Comparison of ENCODE assay signal across 13 cellular contexts in the genomic region with DNA sequence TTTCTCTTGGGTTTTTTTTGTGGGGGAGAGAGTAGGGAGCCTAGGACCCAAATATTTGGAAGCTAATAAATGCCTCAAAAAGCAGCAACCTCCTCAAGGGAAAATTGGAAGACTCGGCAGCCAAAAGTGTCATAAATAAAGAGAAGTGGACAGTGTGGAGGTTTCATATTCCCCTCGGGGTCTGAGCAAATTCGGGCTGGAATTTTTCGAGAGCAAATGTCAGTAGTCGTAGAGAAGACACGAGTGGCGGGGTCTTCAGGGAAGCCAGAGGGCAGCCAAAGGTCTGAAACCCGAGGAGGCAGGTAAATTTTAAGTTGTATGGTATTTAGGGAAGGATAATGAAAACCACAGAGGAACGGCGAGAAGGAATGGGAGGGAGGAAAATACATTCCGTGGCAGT. TPM values are rescaled to one million over a fixed set of nuclear protein-coding genes. Genes with fewer than 3 reads are reported as not detected.
DNase-seq lines count a peak whose midpoint lies in the region; ATAC-seq and TF ChIP-seq lines count a peak whose summit lies in the region.
"Had no signal": no experiment of that assay in that cellular context is flagged by ENCODE, and none has a peak within 500 bp of the region (broad histone marks: within the 10 kb centered on the region; RNA-seq: fewer than 3 reads in every experiment).

No MANE protein-coding gene starts in this region.

- TF ChIP-seq EP300 in gastroesophageal sphincter (IDR thresholded peaks at IDR 0.05): no peak

- H3K27me3 Mint-ChIP-seq in stimulated activated naive CD8-positive, alpha-beta T cell treated with anti-CD3 and anti-CD28 coated beads, Interleukin-15, Interleukin-2, amounts not matched to agents 100 ng/mL and 50 ng/mL, for 24 hours: no peaks in the 10 kb centered on the region
- H3K27me3 Mint-ChIP-seq in activated naive CD8-positive, alpha-beta T cell treated with anti-CD3 and anti-CD28 coated beads, Interleukin-2, amount 50 U/mL, for 24 hours: peaks cover 2% of the 10 kb centered on the region
- H3K27me3 Mint-ChIP-seq in naive thymus-derived CD4-positive, alpha-beta T cell: no peaks in the 10 kb centered on the region

- peaks cover 6 to 41% (median 27%) of the 10 kb centered on the region in 3 experiments for H3K36me3 ChIP-seq in naive thymus-derived CD4-positive, alpha-beta T cell (ENCODE audit: control insufficient read depth in 2 of 3, insufficient read depth in 3 of 3, low read length in 3 of 3)
- no peaks in the 10 kb centered on the region for H3K36me3 ChIP-seq in gastroesophageal sphincter

- H3K4me1 Mint-ChIP-seq in stimulated activated naive CD8-positive, alpha-beta T cell treated with anti-CD3 and anti-CD28 coated beads, Interleukin-15, Interleukin-2, amounts not matched to agents 100 ng/mL and 50 ng/mL, for 24 hours (ENCODE audit: low read depth): peaks cover 100% of the 10 kb centered on the region
- H3K4me1 Mint-ChIP-seq in activated naive CD8-positive, alpha-beta T cell treated with anti-CD3 and anti-CD28 coated beads, Interleukin-2, amount 50 U/mL, for 24 hours: peaks cover 95% of the 10 kb centered on the region
- H3K4me1 Mint-ChIP-seq in naive thymus-derived CD4-positive, alpha-beta T cell: peaks cover 67 to 99% (median 95%) of the 10 kb centered on the region in 7 donors

- intact Hi-C loops in naive thymus-derived CD4-positive, alpha-beta T cell (cut with micrococcal nuclease): loop anchor here (1.0 kb wide), 2 partner anchors 8 to 9 kb away; no protein-coding TSS in a partner anchor

- no peaks in the 10 kb centered on the region for H3K27me3 ChIP-seq in naive thymus-derived CD4-positive, alpha-beta T cell (ENCODE audit: control insufficient read depth in 2 of 2, insufficient read depth in 2 of 2, low read length in 2 of 2)
- peaks cover 72% of the 10 kb centered on the region for H3K27me3 ChIP-seq in gastroesophageal sphincter

- no peaks in the 10 kb centered on the region for H3K9me3 ChIP-seq in naive thymus-derived CD4-positive, alpha-beta T cell (ENCODE audit: control insufficient read depth in 2 of 3, low read length in 3 of 3)
- no peaks in the 10 kb centered on the region for H3K9me3 ChIP-seq in gastroesophageal sphincter

- TF ChIP-seq POLR2A in gastroesophageal sphincter (IDR thresholded peaks at IDR 0.05): no peak

- POLR2A ChIA-PET in naive thymus-derived CD4-positive, alpha-beta T cell (lab: Charles Lee): interaction anchor here (0.6 to 54.4 kb wide), 4 partner anchors 10 to 579 kb away, joined by 3 to 2458 read pairs (median 704); a partner anchor contains a TSS

- WGBS in gastroesophageal sphincter (ENCODE audit: low coverage in 1 of 2), 2 donors: 46 to 53% methylated on average over 9 to 11 of the region's 11 CpGs

- peak overlapping the region; percentile 98 for H3K27ac ChIP-seq in naive thymus-derived CD4-positive, alpha-beta T cell (ENCODE audit: low read depth, low read length)
- H3K27ac ChIP-seq in gastroesophageal sphincter: no peak overlapping the region

- H3K4me3 ChIP-seq in naive thymus-derived CD4-positive, alpha-beta T cell (ENCODE audit: low read length): peak overlapping the region; percentile 56
- H3K4me3 ChIP-seq in gastroesophageal sphincter: no peak overlapping the region

- no peak for TF ChIP-seq CTCF in gastroesophageal sphincter (IDR thresholded peaks at IDR 0.05)

- peaks cover 91 to 92% of the 10 kb centered on the region in 2 donors for H3K4me1 ChIP-seq in naive thymus-derived CD4-positive, alpha-beta T cell (ENCODE audit: control insufficient read depth in 2 of 2, insufficient read depth in 2 of 2, low read length in 2 of 2)
- no peaks in the 10 kb centered on the region for H3K4me1 ChIP-seq in gastroesophageal sphincter

- DNase-seq in stimulated activated naive CD8-positive, alpha-beta T cell treated with anti-CD3 and anti-CD28 coated beads, Interleukin-15, Interleukin-2, amounts not matched to agents 100 U/mL and 50 U/mL, for 24 hours: no peak
- DNase-seq in activated naive CD8-positive, alpha-beta T cell treated with anti-CD3 and anti-CD28 coated beads, Interleukin-2, amount 50 U/mL, for 24 hours: no peak
- DNase-seq in naive thymus-derived CD4-positive, alpha-beta T cell: peak in 1 of 9 donors; percentile 7
- no peak for DNase-seq in hypothalamus (lab: John Stamatoyannopoulos, UW)
- no peak for DNase-seq in stimulated activated CD4-positive, alpha-beta T cell treated with anti-CD3 and anti-CD28 coated beads, Interleukin-2, amount 100 ng/mL, for 24 hours
- DNase-seq: EL, naive B cell, NCI-H1048, NCI-H446 treated with DMSO at 0.1 percent for 48 hours had no signal

- no peaks in the 10 kb centered on the region for H3K9me3 Mint-ChIP-seq in stimulated activated naive CD8-positive, alpha-beta T cell treated with anti-CD3 and anti-CD28 coated beads, Interleukin-15, Interleukin-2, amounts not matched to agents 100 ng/mL and 50 ng/mL, for 24 hours
- H3K9me3 Mint-ChIP-seq in activated naive CD8-positive, alpha-beta T cell treated with anti-CD3 and anti-CD28 coated beads, Interleukin-2, amount 50 U/mL, for 24 hours: no peaks in the 10 kb centered on the region
- peaks cover 0 to 14% (median 0%) of the 10 kb centered on the region in 11 donors for H3K9me3 Mint-ChIP-seq in naive thymus-derived CD4-positive, alpha-beta T cell

- no peak for ATAC-seq in stimulated activated naive CD8-positive, alpha-beta T cell treated with anti-CD3 and anti-CD28 coated beads, Interleukin-15, Interleukin-2, amounts not matched to agents 100 U/mL and 50 U/mL, for 24 hours
- no peak for ATAC-seq in activated naive CD8-positive, alpha-beta T cell treated with anti-CD3 and anti-CD28 coated beads, Interleukin-2, amount 50 U/mL, for 24 hours
- no peak for ATAC-seq in naive thymus-derived CD4-positive, alpha-beta T cell
- ATAC-seq in gastroesophageal sphincter: no peak
- ATAC-seq in HG02852 (IDR thresholded peaks at IDR 0.05; ENCODE audit: unreplicated experiment): no peak

- peak overlapping the region; percentile 88 for H3K4me3 Mint-ChIP-seq in stimulated activated naive CD8-positive, alpha-beta T cell treated with anti-CD3 and anti-CD28 coated beads, Interleukin-15, Interleukin-2, amounts not matched to agents 100 ng/mL and 50 ng/mL, for 24 hours
- peak overlapping the region; percentile 85 for H3K4me3 Mint-ChIP-seq in activated naive CD8-positive, alpha-beta T cell treated with anti-CD3 and anti-CD28 coated beads, Interleukin-2, amount 50 U/mL, for 24 hours
- H3K4me3 Mint-ChIP-seq in naive thymus-derived CD4-positive, alpha-beta T cell: peak overlapping the region; percentile 92 to 100 (median 96)
- H3K4me3 Mint-ChIP-seq: B cell, naive B cell had no signal

- peaks cover 52% of the 10 kb centered on the region for H3K36me3 Mint-ChIP-seq in stimulated activated naive CD8-positive, alpha-beta T cell treated with anti-CD3 and anti-CD28 coated beads, Interleukin-15, Interleukin-2, amounts not matched to agents 100 ng/mL and 50 ng/mL, for 24 hours (ENCODE audit: low read depth)
- peaks cover 21% of the 10 kb centered on the region for H3K36me3 Mint-ChIP-seq in activated naive CD8-positive, alpha-beta T cell treated with anti-CD3 and anti-CD28 coated beads, Interleukin-2, amount 50 U/mL, for 24 hours (ENCODE audit: low read depth)
- H3K36me3 Mint-ChIP-seq in naive thymus-derived CD4-positive, alpha-beta T cell: peaks cover 21 to 87% (median 75%) of the 10 kb centered on the region in 5 donors
- H3K36me3 Mint-ChIP-seq: naive B cell had no signal

- peak overlapping the region; percentile 99 for H3K27ac Mint-ChIP-seq in stimulated activated naive CD8-positive, alpha-beta T cell treated with anti-CD3 and anti-CD28 coated beads, Interleukin-15, Interleukin-2, amounts not matched to agents 100 ng/mL and 50 ng/mL, for 24 hours
- H3K27ac Mint-ChIP-seq in activated naive CD8-positive, alpha-beta T cell treated with anti-CD3 and anti-CD28 coated beads, Interleukin-2, amount 50 U/mL, for 24 hours: peak overlapping the region; percentile 94
- peak overlapping the region; percentile 99 to 100 (median 100) for H3K27ac Mint-ChIP-seq in naive thymus-derived CD4-positive, alpha-beta T cell
- H3K27ac Mint-ChIP-seq: B cell, naive B cell had no signal

- CTCF ChIA-PET in naive thymus-derived CD4-positive, alpha-beta T cell (lab: Charles Lee): interaction anchor here (1.5 kb wide), 1 partner anchor 70 kb away, joined by 3 read pairs; no protein-coding TSS in a partner anchor

RNA-seq across cellular contexts. Expression of a gene that starts 13.1 kb away (rescaled TPM):
- 100 to 1,000 TPM in 4 of 5 experiments, 10 to 100 TPM in 1; 96.3 to 269 (median 223) TPM for total RNA-seq in naive thymus-derived CD4-positive, alpha-beta T cell
- 10 to 100 TPM; 10.9 to 11.6 TPM for polyA plus RNA-seq in naive thymus-derived CD4-positive, alpha-beta T cell
- 1 to 10 TPM in 1 of 4 donors, under 1 TPM in 3; under 0.01 to 1.1 (median 0.39) TPM for total RNA-seq in gastroesophageal sphincter

Comparison
In these comparisons a context has a peak if more than half of its experiments do, and no peak if none do; other contexts are left out.
1. RNA of a gene that starts 13.1 kb away (total RNA-seq): 96.3 to 269 TPM in naive thymus-derived CD4-positive, alpha-beta T cell; under 0.01 to 1.1 TPM in gastroesophageal sphincter; every median in the first group is over 10 times any median in the second.
2. Peak in every context shown above with its lines, with median percentiles within 50 percentile points of each other: H3K27ac Mint-ChIP-seq and H3K4me3 Mint-ChIP-seq.